8 cellular contexts compared by ENCODE assay signal in genomic region chr17:2335726-2336214, GRCh38. TPM values are rescaled to one million over a fixed set of nuclear protein-coding genes. Genes with fewer than 3 reads are reported as not detected.
DNase-seq lines count a peak whose midpoint lies in the region; ATAC-seq, FAIRE-seq and TF ChIP-seq lines count a peak whose summit lies in the region.

No MANE protein-coding gene starts in this region.

- POLR2A ChIA-PET in activated CD4-positive, alpha-beta T cell treated with anti-CD3 and anti-CD28 coated beads, Interleukin-2, amount 10 ng/mL, durations not matched to agents 7 days and 5 days (lab: Charles Lee): interaction anchor here (1.0 to 1.3 kb wide), 3 partner anchors 21 to 41 kb away, joined by 3 to 4 read pairs (median 4); no protein-coding TSS in a partner anchor
- POLR2A ChIA-PET in WTC11 (lab: Charles Lee): interaction anchor here (0.6 to 3.1 kb wide), 9 partner anchors 11 to 629 kb away, joined by 3 to 38 read pairs (median 5); partner anchors contain the start of genes SMG6 and SRR

- TF ChIP-seq CTCF in WTC11 (IDR thresholded peaks at IDR 0.05): no peak

- peak overlapping the region; percentile 93 for H3K4me3 Mint-ChIP-seq in activated CD4-positive, alpha-beta T cell treated with anti-CD3 and anti-CD28 coated beads, Interleukin-2, amount 10 ng/mL, durations not matched to agents 7 days and 5 days
- H3K4me3 Mint-ChIP-seq in WTC11: no peak overlapping the region; the same call in 1 of the 2 replicates

- no peak for DNase-seq in activated CD4-positive, alpha-beta T cell treated with anti-CD3 and anti-CD28 coated beads, Interleukin-2, amount 10 ng/mL, durations not matched to agents 7 days and 5 days
- DNase-seq in activated CD4-positive, alpha-beta T cell treated with anti-CD3 and anti-CD28 coated beads for 4 hours: no peak
- DNase-seq in WTC11 (ENCODE audit: low spot score) (no peak), left ventricle myocardium superior (peak; percentile 35), skeletal muscle cell (ENCODE audit: low read depth) (no peak), H54 (ENCODE audit: insufficient read length, low spot score) (no peak), Kasumi-1 (lab: John Stamatoyannopoulos, UW) (no peak)

- no peaks in the 10 kb centered on the region for H3K27me3 Mint-ChIP-seq in activated CD4-positive, alpha-beta T cell treated with anti-CD3 and anti-CD28 coated beads, Interleukin-2, amount 10 ng/mL, durations not matched to agents 7 days and 5 days
- H3K27me3 Mint-ChIP-seq in WTC11 (ENCODE audit: low read depth): no peaks in the 10 kb centered on the region

- FAIRE-seq in H54 (lab: Jason Lieb, UNC): no peak

- CTCF ChIA-PET in activated CD4-positive, alpha-beta T cell treated with anti-CD3 and anti-CD28 coated beads, Interleukin-2, amount 10 ng/mL, durations not matched to agents 7 days and 5 days (lab: Charles Lee): interaction anchor here (0.9 to 4.8 kb wide), 8 partner anchors 10 to 282 kb away, joined by 3 to 22 read pairs (median 4); partner anchors contain the start of gene HIC1
- CTCF ChIA-PET in WTC11 (lab: Charles Lee): interaction anchor here (0.6 to 5.0 kb wide), 12 partner anchors 12 to 281 kb away, joined by 3 to 119 read pairs (median 15); partner anchors contain the start of genes HIC1, SMG6 and SRR

- peaks cover 18% of the 10 kb centered on the region for H3K36me3 Mint-ChIP-seq in activated CD4-positive, alpha-beta T cell treated with anti-CD3 and anti-CD28 coated beads, Interleukin-2, amount 10 ng/mL, durations not matched to agents 7 days and 5 days (ENCODE audit: low read depth)
- H3K36me3 Mint-ChIP-seq in WTC11: no peaks in the 10 kb centered on the region; the same call in 1 of the 2 replicates

- ATAC-seq in WTC11 (0 out of 2 replicates have a peak, but pooled peaks have one; percentile 3), left ventricle myocardium superior (no peak), GM18502 (IDR thresholded peaks at IDR 0.05; ENCODE audit: poor library complexity, unreplicated experiment) (no peak)

- intact Hi-C loops in left ventricle myocardium superior (cut with micrococcal nuclease): no loop called here

- peak overlapping the region; percentile 90 for H3K27ac Mint-ChIP-seq in activated CD4-positive, alpha-beta T cell treated with anti-CD3 and anti-CD28 coated beads, Interleukin-2, amount 10 ng/mL, durations not matched to agents 7 days and 5 days
- H3K27ac Mint-ChIP-seq in WTC11: peak overlapping the region; percentile 99

- no peaks in the 10 kb centered on the region for H3K9me3 Mint-ChIP-seq in activated CD4-positive, alpha-beta T cell treated with anti-CD3 and anti-CD28 coated beads, Interleukin-2, amount 10 ng/mL, durations not matched to agents 7 days and 5 days
- no peaks in the 10 kb centered on the region for H3K9me3 Mint-ChIP-seq in WTC11

- H3K4me3 ChIP-seq in skeletal muscle cell (ENCODE audit: low read depth, low read length): peak overlapping the region; percentile 92

- H3K4me1 Mint-ChIP-seq in activated CD4-positive, alpha-beta T cell treated with anti-CD3 and anti-CD28 coated beads, Interleukin-2, amount 10 ng/mL, durations not matched to agents 7 days and 5 days: peaks cover 19% of the 10 kb centered on the region
- peaks cover 4% of the 10 kb centered on the region for H3K4me1 Mint-ChIP-seq in WTC11

- no peak for TF ChIP-seq POLR2A in H54 (IDR thresholded peaks at IDR 0.05; ENCODE audit: low read depth, low read length)

TF ChIP-seq in WTC11, 78 proteins besides CTCF, POLR2A, EP300 and RAD21:
- TF ChIP-seq AR (CRISPR knock-in tag; IDR thresholded peaks at IDR 0.05): no peak
TF ChIP-seq in WTC11: peak in this region for 0.

RNA-seq across cellular contexts. Expression of gene TSR1, which starts 0.5 kb away (rescaled TPM):
- 10 to 100 TPM; 27.2 to 27.4 TPM for total RNA-seq in activated CD4-positive, alpha-beta T cell treated with anti-CD3 and anti-CD28 coated beads, Interleukin-2, amount 10 ng/mL, durations not matched to agents 7 days and 5 days
- total RNA-seq in WTC11 (2021): 59.1 to 74.3 TPM (median 59.7 TPM) in 3 replicates
- total RNA-seq in left ventricle myocardium superior: 23.3 TPM

RNA-seq across cellular contexts. Expression of gene SGSM2, which starts 1.5 kb away (rescaled TPM):
- total RNA-seq in activated CD4-positive, alpha-beta T cell treated with anti-CD3 and anti-CD28 coated beads, Interleukin-2, amount 10 ng/mL, durations not matched to agents 7 days and 5 days: 10 to 100 TPM; 58.3 to 61.6 TPM
- 47.2 to 50.3 TPM (median 49.8 TPM) in 3 replicates for total RNA-seq in WTC11 (2021)
- total RNA-seq in left ventricle myocardium superior: 27.0 TPM

RNA-seq across cellular contexts. Expression of gene SRR, which starts 32.0 kb away (rescaled TPM):
- total RNA-seq in activated CD4-positive, alpha-beta T cell treated with anti-CD3 and anti-CD28 coated beads, Interleukin-2, amount 10 ng/mL, durations not matched to agents 7 days and 5 days: 10 to 100 TPM; 18.3 to 23.0 TPM
- total RNA-seq in WTC11 (2021) (4.6 to 6.9 TPM (median 5.1 TPM) in 3 replicates), left ventricle myocardium superior (7.6 TPM)

RNA-seq across cellular contexts. Expression of gene SMG6, which starts 32.2 kb away (rescaled TPM):
- 10 to 100 TPM; 44.3 to 51.1 TPM for total RNA-seq in activated CD4-positive, alpha-beta T cell treated with anti-CD3 and anti-CD28 coated beads, Interleukin-2, amount 10 ng/mL, durations not matched to agents 7 days and 5 days
- 25.6 to 27.2 TPM (median 25.9 TPM) in 3 replicates for total RNA-seq in WTC11 (2021)
- total RNA-seq in left ventricle myocardium superior: 18.2 TPM
